Comparison of ENCODE assay signal across 8 cellular contexts in genomic region chr1:19436716-19437476, GRCh38. TPM values are rescaled to one million over a fixed set of nuclear protein-coding genes. Genes with fewer than 3 reads are reported as not detected.
A peak's percentile ranks its signal among the peaks of the same experiment; 100 is the strongest.
DNase-seq lines count a peak whose midpoint lies in the region; ATAC-seq and TF ChIP-seq lines count a peak whose summit lies in the region.

No MANE protein-coding gene starts in this region.

- H3K27me3 ChIP-seq in Peyer's patch, result no peaks in the 10 kb centered on the region

- no peak overlapping the region for H3K4me3 ChIP-seq in Peyer's patch

- no peaks in the 10 kb centered on the region for H3K36me3 ChIP-seq in Peyer's patch

- ATAC-seq in natural killer cell (no peak), HG02973 (IDR thresholded peaks at IDR 0.05; ENCODE audit: unreplicated experiment) (no peak), HG03095 (IDR thresholded peaks at IDR 0.05; ENCODE audit: unreplicated experiment) (no peak)

- H3K27ac Mint-ChIP-seq in CD14-positive monocyte (peak overlapping the region; percentile 64 to 92 (median 86)), natural killer cell (peak overlapping the region; percentile 61 to 65)

- H3K4me3 Mint-ChIP-seq in CD14-positive monocyte (peak overlapping the region in 1 of 2 donors; percentile 33), natural killer cell (no peak overlapping the region)

- TF ChIP-seq CTCF in CD14-positive monocyte (IDR thresholded peaks at IDR 0.05) (no peak), Peyer's patch (IDR thresholded peaks at IDR 0.05) (no peak), natural killer cell (IDR thresholded peaks at IDR 0.05) (no peak), GM20000 (IDR thresholded peaks at IDR 0.05; ENCODE audit: extremely low read depth, missing control alignments) (no peak)

- intact Hi-C loops in CD14-positive monocyte (cut with micrococcal nuclease), result loop anchor here in 1 of 2 donors (5.0 kb wide), 1 partner anchor 40 kb away; no protein-coding TSS in a partner anchor
- intact Hi-C loops in natural killer cell (cut with micrococcal nuclease), result no loop called here

- TF ChIP-seq POLR2A in Peyer's patch (IDR thresholded peaks at IDR 0.05), result no peak

- H3K9me3 Mint-ChIP-seq in CD14-positive monocyte (no peaks in the 10 kb centered on the region), natural killer cell (no peaks in the 10 kb centered on the region)

- H3K9me3 ChIP-seq in Peyer's patch, result no peaks in the 10 kb centered on the region

- H3K4me1 ChIP-seq in Peyer's patch, result peaks cover 0 to 78% (median 15%) of the 10 kb centered on the region in 4 donors

- H3K4me1 Mint-ChIP-seq in CD14-positive monocyte (peaks cover 53% of the 10 kb centered on the region), natural killer cell (peaks cover 82 to 91% of the 10 kb centered on the region in 2 donors)

- H3K27me3 Mint-ChIP-seq in CD14-positive monocyte (ENCODE audit: low read depth in 3 of 3) (no peaks in the 10 kb centered on the region), natural killer cell (ENCODE audit: low read depth in 2 of 2) (no peaks in the 10 kb centered on the region)

- DNase-seq in CD14-positive monocyte (ENCODE audit: low spot score) (peak; percentile 72), Peyer's patch (peak in 2 of 3 donors; percentile 79 to 88), epithelial cell of prostate (ENCODE audit: low read depth, low spot score) (no peak), natural killer cell (no peak), GM20000 (ENCODE audit: low spot score) (no peak)
- DNase-seq in activated effector memory CD4-positive, alpha-beta T cell treated with anti-CD3 and anti-CD28 coated beads, Interleukin-2, amount 50 U/mL, for 16 hours, result no peak

- peaks cover 45 to 62% of the 10 kb centered on the region in 2 donors for H3K36me3 Mint-ChIP-seq in CD14-positive monocyte
- H3K36me3 Mint-ChIP-seq in natural killer cell, result no peaks in the 10 kb centered on the region

- peak overlapping the region; percentile 48 to 88 (median 70) for H3K27ac ChIP-seq in Peyer's patch
- peak overlapping the region; percentile 54 for H3K27ac ChIP-seq in epithelial cell of prostate

RNA-seq across cellular contexts. Expression of gene CAPZB, which starts 48.4 kb away (rescaled TPM):
- polyA plus RNA-seq in CD14-positive monocyte, result 100 to 1,000 TPM; 407 to 504 TPM
- total RNA-seq in Peyer's patch, result 100 to 1,000 TPM; 107 to 210 (median 119) TPM
- total RNA-seq in natural killer cell, result 100 to 1,000 TPM; 369 to 393 (median 375) TPM

Comparison
In these comparisons a context has a peak if more than half of its experiments do, and no peak if none do; other contexts are left out.
1. DNase-seq: peak in CD14-positive monocyte (single experiment) and Peyer's patch (2 of 3); none in epithelial cell of prostate (single experiment), natural killer cell (single experiment), GM20000 (single experiment) and activated effector memory CD4-positive, alpha-beta T cell treated with anti-CD3 and anti-CD28 coated beads, Interleukin-2, amount 50 U/mL, for 16 hours (single experiment).